In the genomic region with DNA sequence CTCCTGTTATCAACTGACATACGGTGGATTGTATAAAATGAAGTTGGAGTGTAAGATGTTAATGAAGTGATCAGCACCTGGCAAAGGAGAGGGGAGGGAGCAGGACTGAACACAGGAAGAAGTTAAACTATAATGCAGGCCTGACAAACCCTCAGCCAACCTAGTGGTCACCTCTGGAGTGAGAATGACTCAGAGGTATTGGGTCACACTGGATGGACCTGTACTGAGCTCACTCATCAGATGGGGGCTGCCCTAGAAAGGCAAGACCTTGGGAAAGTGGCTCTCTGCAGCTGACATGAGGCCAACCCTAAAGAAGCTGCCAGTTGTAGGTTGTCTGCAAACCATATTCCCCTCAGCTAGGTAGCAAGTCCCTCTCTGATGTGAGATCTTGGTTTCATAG, we compare ENCODE assay signal across 24 cellular contexts.
"Had no signal": no experiment of that assay in that cellular context is flagged by ENCODE, and none has a peak within 500 bp of the region (broad histone marks: within the 10 kb centered on the region; RNA-seq: fewer than 3 reads in every experiment).

No MANE protein-coding gene starts in this region.

- H3K27ac ChIP-seq: adrenal gland, ascending aorta, coronary artery, dorsolateral prefrontal cortex had no signal

- DNase-seq: activated CD4-positive, alpha-beta memory T cell treated with anti-CD3 and anti-CD28 coated beads for 36 hours; activated CD4-positive, alpha-beta T cell treated with anti-CD3 and anti-CD28 coated beads for 36 hours; activated CD4-positive, alpha-beta T cell treated with anti-CD3 and anti-CD28 coated beads, Interleukin-2, amount 10 ng/mL, durations not matched to agents 24 days and 14 days; activated CD4-positive, CD25-positive, alpha-beta regulatory T cell; activated CD4-positive, CD25-positive, alpha-beta regulatory T cell treated with anti-CD3 and anti-CD28 coated beads, Interleukin-2, amount 50 U/mL, for 72 hours; activated CD8-positive, alpha-beta memory T cell treated with anti-CD3 and anti-CD28 coated beads, Interleukin-2, amount 10 ng/mL, durations not matched to agents 7 days and 5 days; activated CD8-positive, alpha-beta memory T cell treated with anti-CD3 and anti-CD28 coated beads, Interleukin-2, amount 50 U/mL, for 4 hours; activated CD8-positive, alpha-beta T cell treated with anti-CD3 and anti-CD28 coated beads, Interleukin-2, amount 10 ng/mL, durations not matched to agents 7 days and 5 days; activated effector memory CD4-positive, alpha-beta T cell treated with anti-CD3 and anti-CD28 coated beads, Interleukin-2, amount 50 U/mL, for 16 hours; activated naive CD4-positive, alpha-beta T cell treated with anti-CD3 and anti-CD28 coated beads for 36 hours; activated naive CD8-positive, alpha-beta T cell treated with anti-CD3 and anti-CD28 coated beads for 36 hours; activated naive CD8-positive, alpha-beta T cell treated with anti-CD3 and anti-CD28 coated beads, Interleukin-2, amount 50 U/mL, for 24 hours; activated T-cell treated with anti-CD3 and anti-CD28 coated beads, Interleukin-2, amount 50 U/mL, for 1 hour; activated T-cell treated with anti-CD3 and anti-CD28 coated beads, Interleukin-2, amount 50 U/mL, for 48 hours; adrenal gland; amygdala; dorsolateral prefrontal cortex; effector memory CD4-positive, alpha-beta T cell; endodermal cell; head of caudate nucleus; T-helper 2 cell had no signal

- H3K27me3 ChIP-seq: adrenal gland, ascending aorta, dorsolateral prefrontal cortex had no signal

- ATAC-seq: activated CD4-positive, alpha-beta T cell treated with anti-CD3 and anti-CD28 coated beads for 36 hours; activated CD8-positive, alpha-beta memory T cell treated with anti-CD3 and anti-CD28 coated beads, Interleukin-2, amount 10 ng/mL, durations not matched to agents 7 days and 5 days; activated CD8-positive, alpha-beta T cell treated with anti-CD3 and anti-CD28 coated beads, Interleukin-2, amount 10 ng/mL, durations not matched to agents 7 days and 5 days; activated naive CD8-positive, alpha-beta T cell treated with anti-CD3 and anti-CD28 coated beads, Interleukin-2, amount 50 U/mL, for 24 hours; esophagus mucosa had no signal

- H3K36me3 ChIP-seq: adrenal gland, ascending aorta had no signal

- H3K9me3 ChIP-seq: adrenal gland, ascending aorta had no signal

- H3K4me1 ChIP-seq: adrenal gland, ascending aorta had no signal

- H3K4me3 ChIP-seq: adrenal gland, ascending aorta, coronary artery, dorsolateral prefrontal cortex had no signal
